Comparison of ENCODE assay signal across 19 cellular contexts in the genomic region with DNA sequence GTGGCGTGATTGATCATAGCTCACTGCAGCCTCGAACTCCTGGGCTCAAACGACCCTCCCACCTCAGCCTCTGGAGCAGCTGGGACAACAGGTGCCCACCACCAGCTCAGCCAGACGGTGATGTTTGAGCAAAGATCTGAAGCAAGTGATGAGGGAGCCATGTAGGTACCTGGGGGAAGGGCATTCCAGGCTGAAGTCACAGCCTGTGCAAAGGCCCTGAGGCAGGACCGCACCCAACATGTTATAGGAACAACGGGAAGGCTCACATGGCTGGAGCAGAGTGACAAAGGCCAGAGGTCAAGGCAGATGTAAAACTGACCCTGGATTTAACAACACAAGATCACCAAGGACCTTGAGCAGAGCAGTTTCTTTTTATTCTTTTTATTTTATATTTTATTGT.
"Had no signal": no experiment of that assay in that cellular context is flagged by ENCODE, and none has a peak within 500 bp of the region (broad histone marks: within the 10 kb centered on the region; RNA-seq: fewer than 3 reads in every experiment).

No MANE protein-coding gene starts in this region.

- H2AFZ ChIP-seq: hepatocyte had no signal

- H3K36me3 Mint-ChIP-seq: naive thymus-derived CD8-positive, alpha-beta T cell; stimulated activated naive B cell treated with anti-CD40 and anti-IgM and Interleukin-4, amounts not matched to agents 10 μg/mL and 1 μg/mL and 100 μg/mL, for 72 hours had no signal

- H3K4me3 ChIP-seq: colonic mucosa, dorsolateral prefrontal cortex, hepatocyte, mucosa of descending colon, sigmoid colon, skin epidermis, stomach, upper lobe of right lung, vagina had no signal

- H3K9me3 ChIP-seq: colonic mucosa, mucosa of descending colon, sigmoid colon, stomach, upper lobe of right lung, vagina had no signal

- H3K79me2 ChIP-seq: hepatocyte had no signal

- H3K27me3 ChIP-seq: colonic mucosa, dorsolateral prefrontal cortex, hepatocyte, sigmoid colon, stomach, upper lobe of right lung, vagina had no signal

- H3K27me3 Mint-ChIP-seq: naive thymus-derived CD8-positive, alpha-beta T cell; stimulated activated naive B cell treated with anti-CD40 and anti-IgM and Interleukin-4, amounts not matched to agents 10 μg/mL and 1 μg/mL and 100 μg/mL, for 72 hours had no signal

- H3K4me3 Mint-ChIP-seq: naive thymus-derived CD8-positive, alpha-beta T cell; neural crest cell; stimulated activated naive B cell treated with anti-CD40 and anti-IgM and Interleukin-4, amounts not matched to agents 10 μg/mL and 1 μg/mL and 100 μg/mL, for 72 hours had no signal

- H3K36me3 ChIP-seq: colonic mucosa, sigmoid colon, stomach, upper lobe of right lung, vagina had no signal

- H3K4me2 ChIP-seq: hepatocyte had no signal

- H3K27ac Mint-ChIP-seq: stimulated activated naive B cell treated with anti-CD40 and anti-IgM and Interleukin-4, amounts not matched to agents 10 μg/mL and 1 μg/mL and 100 μg/mL, for 72 hours had no signal

- DNase-seq: colonic mucosa; dorsolateral prefrontal cortex; effector CD8-positive, alpha-beta T cell; foreskin melanocyte; left colon; mammary epithelial cell; mucosa of descending colon; naive thymus-derived CD8-positive, alpha-beta T cell; posterior cingulate gyrus; sigmoid colon; stimulated activated CD4-positive, alpha-beta T cell treated with anti-CD3 and anti-CD28 coated beads, Interleukin-2, amount 100 ng/mL, for 24 hours; stimulated activated CD4-positive, alpha-beta T cell treated with anti-CD3 and anti-CD28 coated beads, Interleukin-4, amount 100 ng/mL, for 4 hours; stimulated activated naive B cell treated with anti-CD40 and anti-IgM and Interleukin-4, amounts not matched to agents 10 μg/mL and 1 μg/mL and 100 μg/mL, for 72 hours; stomach had no signal

- H3K27ac ChIP-seq: colonic mucosa, hepatocyte, sigmoid colon, upper lobe of right lung, vagina had no signal

- ATAC-seq: left colon; mucosa of descending colon; naive thymus-derived CD8-positive, alpha-beta T cell; stimulated activated naive B cell treated with anti-CD40 and anti-IgM and Interleukin-4, amounts not matched to agents 10 μg/mL and 1 μg/mL and 100 μg/mL, for 72 hours had no signal

- H3K4me1 ChIP-seq: colonic mucosa, upper lobe of right lung had no signal

- H3K9me3 Mint-ChIP-seq: naive thymus-derived CD8-positive, alpha-beta T cell; neural crest cell; stimulated activated naive B cell treated with anti-CD40 and anti-IgM and Interleukin-4, amounts not matched to agents 10 μg/mL and 1 μg/mL and 100 μg/mL, for 72 hours had no signal
